Comparison of ENCODE assay signal across 32 cellular contexts in the genomic region with DNA sequence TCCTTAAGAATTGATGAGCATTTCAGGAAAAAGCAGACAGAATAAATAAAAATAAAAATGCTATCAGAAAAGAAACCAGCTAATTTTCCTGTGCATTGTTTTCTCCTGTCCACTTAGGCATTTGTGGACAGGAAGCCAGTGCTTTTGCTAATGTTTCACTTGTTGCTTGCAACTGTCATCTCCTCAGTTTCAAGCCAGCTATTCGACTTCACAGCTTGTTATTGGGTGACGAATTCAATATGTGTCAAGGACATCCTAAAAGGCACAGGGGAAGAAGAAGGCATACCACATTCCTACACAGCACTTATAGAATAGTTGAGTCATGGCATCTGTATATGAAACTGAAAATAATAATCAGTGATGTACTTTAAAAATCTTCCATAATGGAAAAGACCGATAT.
"Had no signal": no experiment of that assay in that cellular context is flagged by ENCODE, and none has a peak within 500 bp of the region (broad histone marks: within the 10 kb centered on the region; RNA-seq: fewer than 3 reads in every experiment).

No MANE protein-coding gene starts in this region.

- ATAC-seq: activated CD4-positive, CD25-positive, alpha-beta regulatory T cell treated with anti-CD3 and anti-CD28 coated beads, Interleukin-2, amount 50 U/mL, for 24 hours; activated CD8-positive, alpha-beta memory T cell treated with anti-CD3 and anti-CD28 coated beads, Interleukin-2, amount 10 ng/mL, durations not matched to agents 7 days and 5 days; activated CD8-positive, alpha-beta T cell treated with anti-CD3 and anti-CD28 coated beads, Interleukin-2, amount 10 ng/mL, durations not matched to agents 7 days and 5 days; activated naive CD8-positive, alpha-beta T cell treated with anti-CD3 and anti-CD28 coated beads, Interleukin-2, amount 50 U/mL, for 24 hours; body of pancreas; esophagus mucosa; T-helper 17 cell had no signal

- H3K27me3 Mint-ChIP-seq: activated B cell treated with CpG ODN at 0.5 μM for 24 hours; activated CD4-positive, alpha-beta memory T cell treated with anti-CD3 and anti-CD28 coated beads for 36 hours; activated CD4-positive, alpha-beta T cell treated with anti-CD3 and anti-CD28 coated beads, Interleukin-2, amount 10 ng/mL, durations not matched to agents 24 days and 14 days; activated CD8-positive, alpha-beta memory T cell treated with anti-CD3 and anti-CD28 coated beads, Interleukin-2, amount 10 ng/mL, durations not matched to agents 7 days and 5 days; activated naive CD4-positive, alpha-beta T cell treated with anti-CD3 and anti-CD28 coated beads, Interleukin-2, amount 50 U/mL, for 24 hours; activated naive CD8-positive, alpha-beta T cell treated with anti-CD3 and anti-CD28 coated beads for 36 hours; T-helper 17 cell had no signal

- H3K4me1 Mint-ChIP-seq: activated B cell treated with CpG ODN at 0.5 μM for 24 hours; activated CD4-positive, alpha-beta T cell treated with anti-CD3 and anti-CD28 coated beads, Interleukin-2, amount 10 ng/mL, durations not matched to agents 24 days and 14 days; activated CD8-positive, alpha-beta memory T cell treated with anti-CD3 and anti-CD28 coated beads, Interleukin-2, amount 10 ng/mL, durations not matched to agents 7 days and 5 days; activated naive CD4-positive, alpha-beta T cell treated with anti-CD3 and anti-CD28 coated beads, Interleukin-2, amount 50 U/mL, for 24 hours; activated naive CD8-positive, alpha-beta T cell treated with anti-CD3 and anti-CD28 coated beads, Interleukin-2, amount 50 U/mL, for 24 hours; T-helper 17 cell had no signal

- H3K27ac Mint-ChIP-seq: activated B cell treated with CpG ODN at 0.5 μM for 24 hours; activated CD4-positive, alpha-beta memory T cell treated with anti-CD3 and anti-CD28 coated beads for 36 hours; activated CD4-positive, alpha-beta T cell treated with anti-CD3 and anti-CD28 coated beads, Interleukin-2, amount 10 ng/mL, durations not matched to agents 24 days and 14 days; activated CD8-positive, alpha-beta memory T cell treated with anti-CD3 and anti-CD28 coated beads, Interleukin-2, amount 10 ng/mL, durations not matched to agents 7 days and 5 days; activated CD8-positive, alpha-beta T cell treated with anti-CD3 and anti-CD28 coated beads, Interleukin-2, amount 10 ng/mL, durations not matched to agents 7 days and 5 days; activated naive CD4-positive, alpha-beta T cell treated with anti-CD3 and anti-CD28 coated beads for 36 hours; activated naive CD4-positive, alpha-beta T cell treated with anti-CD3 and anti-CD28 coated beads, Interleukin-2, amount 50 U/mL, for 24 hours; activated naive CD8-positive, alpha-beta T cell treated with anti-CD3 and anti-CD28 coated beads for 36 hours; activated naive CD8-positive, alpha-beta T cell treated with anti-CD3 and anti-CD28 coated beads, Interleukin-2, amount 50 U/mL, for 24 hours; activated T-helper 1 cell treated with anti-CD3 and anti-CD28 coated beads, Interleukin-12 subunit alpha, Interleukin-12 subunit beta, Interleukin-2, Interleukin-4 antibody, amounts not matched to agents 30 ng/mL and 10 ng/mL and 1 ng/mL, durations not matched to agents 14 hours and 24 hours and 36 hours; activated T-helper 2 cell treated with anti-CD3 and anti-CD28 coated beads, Interferon-gamma antibody, Interleukin-2, Interleukin-4, amounts not matched to agents 10 μg/mL and 5 μg/mL and 100 μg/mL, durations not matched to agents 14 hours and 24 hours and 36 hours; T-helper 17 cell; T-helper 2 cell treated with Interferon-gamma antibody and Interleukin-4, amounts not matched to agents 5 μg/mL and 100 μg/mL, for 36 hours had no signal

- H3K4me3 Mint-ChIP-seq: activated B cell treated with CpG ODN at 0.5 μM for 24 hours; activated CD4-positive, alpha-beta memory T cell treated with anti-CD3 and anti-CD28 coated beads for 36 hours; activated CD4-positive, alpha-beta T cell treated with anti-CD3 and anti-CD28 coated beads, Interleukin-2, amount 10 ng/mL, durations not matched to agents 24 days and 14 days; activated CD8-positive, alpha-beta memory T cell treated with anti-CD3 and anti-CD28 coated beads, Interleukin-2, amount 10 ng/mL, durations not matched to agents 7 days and 5 days; activated CD8-positive, alpha-beta T cell treated with anti-CD3 and anti-CD28 coated beads, Interleukin-2, amount 10 ng/mL, durations not matched to agents 7 days and 5 days; activated naive CD4-positive, alpha-beta T cell treated with anti-CD3 and anti-CD28 coated beads for 36 hours; activated naive CD4-positive, alpha-beta T cell treated with anti-CD3 and anti-CD28 coated beads, Interleukin-2, amount 50 U/mL, for 24 hours; activated naive CD8-positive, alpha-beta T cell treated with anti-CD3 and anti-CD28 coated beads for 36 hours; activated naive CD8-positive, alpha-beta T cell treated with anti-CD3 and anti-CD28 coated beads, Interleukin-2, amount 50 U/mL, for 24 hours; activated T-helper 1 cell treated with anti-CD3 and anti-CD28 coated beads, Interleukin-12 subunit alpha, Interleukin-12 subunit beta, Interleukin-2, Interleukin-4 antibody, amounts not matched to agents 30 ng/mL and 10 ng/mL and 1 ng/mL, durations not matched to agents 14 hours and 24 hours and 36 hours; T-helper 17 cell; T-helper 2 cell treated with Interferon-gamma antibody and Interleukin-4, amounts not matched to agents 5 μg/mL and 100 μg/mL, for 36 hours had no signal

- H3K4me1 ChIP-seq: adrenal gland, body of pancreas, colonic mucosa had no signal

- H3K27me3 ChIP-seq: adrenal gland, body of pancreas, colonic mucosa had no signal

- H3K36me3 Mint-ChIP-seq: activated CD4-positive, alpha-beta memory T cell treated with anti-CD3 and anti-CD28 coated beads for 36 hours; activated CD8-positive, alpha-beta memory T cell treated with anti-CD3 and anti-CD28 coated beads, Interleukin-2, amount 10 ng/mL, durations not matched to agents 7 days and 5 days; activated naive CD4-positive, alpha-beta T cell treated with anti-CD3 and anti-CD28 coated beads, Interleukin-2, amount 50 U/mL, for 24 hours; activated naive CD8-positive, alpha-beta T cell treated with anti-CD3 and anti-CD28 coated beads for 36 hours had no signal

- DNase-seq: activated B cell treated with CpG ODN at 0.5 μM for 24 hours; activated CD4-positive, alpha-beta memory T cell treated with anti-CD3 and anti-CD28 coated beads for 36 hours; activated CD4-positive, alpha-beta T cell treated with anti-CD3 and anti-CD28 coated beads, Interleukin-2, amount 10 ng/mL, durations not matched to agents 24 days and 14 days; activated CD8-positive, alpha-beta memory T cell treated with anti-CD3 and anti-CD28 coated beads, Interleukin-2, amount 10 ng/mL, durations not matched to agents 7 days and 5 days; activated CD8-positive, alpha-beta memory T cell treated with anti-CD3 and anti-CD28 coated beads, Interleukin-2, amount 50 U/mL, for 4 hours; activated CD8-positive, alpha-beta T cell treated with anti-CD3 and anti-CD28 coated beads, Interleukin-2, amount 10 ng/mL, durations not matched to agents 7 days and 5 days; activated effector memory CD4-positive, alpha-beta T cell treated with anti-CD3 and anti-CD28 coated beads, Interleukin-2, amount 50 U/mL, for 16 hours; activated naive CD4-positive, alpha-beta T cell treated with anti-CD3 and anti-CD28 coated beads for 36 hours; activated naive CD8-positive, alpha-beta T cell treated with anti-CD3 and anti-CD28 coated beads for 36 hours; activated naive CD8-positive, alpha-beta T cell treated with anti-CD3 and anti-CD28 coated beads, Interleukin-2, amount 50 U/mL, for 24 hours; activated T-cell treated with anti-CD3 and anti-CD28 coated beads, Interleukin-2, amount 50 U/mL, for 1 hour; activated T-cell treated with anti-CD3 and anti-CD28 coated beads, Interleukin-2, amount 50 U/mL, for 48 hours; adrenal gland; amygdala; aorta; body of pancreas; caudate nucleus; colonic mucosa; effector CD8-positive, alpha-beta T cell; foreskin fibroblast; head of caudate nucleus; T-helper 1 cell; T-helper 17 cell; T1000; WERI-Rb-1 had no signal

- H3K9me3 ChIP-seq: adrenal gland, body of pancreas, colonic mucosa had no signal

- H3K9me3 Mint-ChIP-seq: activated CD4-positive, alpha-beta memory T cell treated with anti-CD3 and anti-CD28 coated beads for 36 hours; activated naive CD4-positive, alpha-beta T cell treated with anti-CD3 and anti-CD28 coated beads for 36 hours; activated naive CD4-positive, alpha-beta T cell treated with anti-CD3 and anti-CD28 coated beads, Interleukin-2, amount 50 U/mL, for 24 hours; activated naive CD8-positive, alpha-beta T cell treated with anti-CD3 and anti-CD28 coated beads for 36 hours; activated T-helper 1 cell treated with anti-CD3 and anti-CD28 coated beads, Interleukin-12 subunit alpha, Interleukin-12 subunit beta, Interleukin-2, Interleukin-4 antibody, amounts not matched to agents 30 ng/mL and 10 ng/mL and 1 ng/mL, durations not matched to agents 14 hours and 24 hours and 36 hours; activated T-helper 2 cell treated with anti-CD3 and anti-CD28 coated beads, Interferon-gamma antibody, Interleukin-2, Interleukin-4, amounts not matched to agents 10 μg/mL and 5 μg/mL and 100 μg/mL, durations not matched to agents 14 hours and 24 hours and 36 hours; T-helper 2 cell treated with Interferon-gamma antibody and Interleukin-4, amounts not matched to agents 5 μg/mL and 100 μg/mL, for 36 hours had no signal

- H3K27ac ChIP-seq: adrenal gland, body of pancreas, colonic mucosa, WERI-Rb-1 had no signal

- FAIRE-seq: frontal cortex had no signal

- H3K36me3 ChIP-seq: adrenal gland, colonic mucosa, WERI-Rb-1 had no signal

- H3K4me3 ChIP-seq: adrenal gland, body of pancreas, colonic mucosa had no signal
